ENCODE assay signal across 1 cellular context in genomic region chr12:55715833-55716581, GRCh38.
TF ChIP-seq lines count a peak whose summit lies in the region.

BLOC1S1 (plus strand) TSS chr12:55716046; CDS start chr12:55716052, 6 bp downstream.

TF ChIP-seq in K562, 482 proteins besides CTCF, POLR2A, EP300 and RAD21 (continued from another document and continues in another):
- TF ChIP-seq NONO (IDR thresholded peaks at IDR 0.05; ENCODE audit: low read depth in 2 of 2, low read length in 1 of 2) (no peak), GTF2E2 (tag; IDR thresholded peaks at IDR 0.05) (0 out of 2 replicates have a peak, but pooled peaks have one; percentile 53), SIX5 (IDR thresholded peaks at IDR 0.05; ENCODE audit: borderline replicate concordance in 1 of 2, insufficient read depth in 1 of 2, low read depth in 1 of 2, low read length in 2 of 2) (peak in 1 of 2 experiments; percentile 15; a peak in 1 of 4 replicates), ZNF511 (CRISPR knock-in tag; IDR thresholded peaks at IDR 0.05) (peak; percentile 81), PREB (CRISPR knock-in tag; IDR thresholded peaks at IDR 0.05) (no peak), SMAD3 (CRISPR knock-in tag; conservative IDR thresholded peaks at IDR 0.05) (0 out of 2 replicates have a peak, but pooled peaks have one; percentile 29), HES1 (IDR thresholded peaks at IDR 0.05; ENCODE audit: low read depth) (peak; percentile 15; the same call in 1 of the 2 replicates), MCM3 (IDR thresholded peaks at IDR 0.05) (no peak), NR2C1 (IDR thresholded peaks at IDR 0.05) (peak; percentile 61; the same call in 1 of the 2 replicates), NR2C1 (tag; IDR thresholded peaks at IDR 0.05) (peak; percentile 70), ZNF57 (CRISPR knock-in tag; IDR thresholded peaks at IDR 0.05) (no peak), ZNF408 (CRISPR knock-in tag; IDR thresholded peaks at IDR 0.05; ENCODE audit: low read depth) (no peak), TEAD4 (IDR thresholded peaks at IDR 0.05; ENCODE audit: low read length) (no peak), TEAD4 (CRISPR knock-in tag; IDR thresholded peaks at IDR 0.05; ENCODE audit: borderline replicate concordance) (no peak), ZNF431 (CRISPR knock-in tag; IDR thresholded peaks at IDR 0.05) (peak; percentile 49; the same call in 1 of the 2 replicates), ZBTB9 (CRISPR knock-in tag; IDR thresholded peaks at IDR 0.05) (peak; percentile 74; the same call in 1 of the 2 replicates), ZNF436 (CRISPR knock-in tag; IDR thresholded peaks at IDR 0.05) (no peak), MTA3 (IDR thresholded peaks at IDR 0.05; ENCODE audit: borderline replicate concordance) (peak; percentile 65; the same call in 1 of the 2 replicates), TBP (optimal IDR thresholded peaks at IDR 0.05; ENCODE audit: low read depth, low read length) (peak; percentile 54), ZNF184 (CRISPR knock-in tag; IDR thresholded peaks at IDR 0.05) (0 out of 2 replicates have a peak, but pooled peaks have one; percentile 35), CHCHD3 (CRISPR knock-in tag; IDR thresholded peaks at IDR 0.05) (no peak), BRD4 (IDR thresholded peaks at IDR 0.05) (0 out of 2 replicates have a peak, but pooled peaks have one; percentile 51), ERF (CRISPR knock-in tag; IDR thresholded peaks at IDR 0.05) (peak; percentile 91), DEAF1 (CRISPR knock-in tag; IDR thresholded peaks at IDR 0.05) (no peak), MEIS2 (IDR thresholded peaks at IDR 0.05; ENCODE audit: partially characterized antibody) (no peak), ZBTB17 (CRISPR knock-in tag; IDR thresholded peaks at IDR 0.05) (no peak), RAD51 (IDR thresholded peaks at IDR 0.05; ENCODE audit: borderline replicate concordance, low read depth) (peak; percentile 100), POLR3G (IDR thresholded peaks at IDR 0.05; ENCODE audit: extremely low read depth, insufficient read length, insufficient replicate concordance) (no peak), RBM22 (IDR thresholded peaks at IDR 0.05; ENCODE audit: low read depth, low read length, poor library complexity, severe bottlenecking) (no peak), ETS1 (conservative IDR thresholded peaks at IDR 0.05; ENCODE audit: control insufficient read depth, low read depth, low read length) (peak; percentile 95), CBX1 (IDR thresholded peaks at IDR 0.05; ENCODE audit: low read depth) (peak; percentile 82; the same call in 1 of the 2 replicates), PHB2 (IDR thresholded peaks at IDR 0.05; ENCODE audit: low read depth) (0 out of 2 replicates have a peak, but pooled peaks have one; percentile 8), CREM (IDR thresholded peaks at IDR 0.05; ENCODE audit: low read depth) (peak; percentile 48; the same call in 1 of the 2 replicates), PHF20 (IDR thresholded peaks at IDR 0.05; ENCODE audit: partially characterized antibody) (peak; percentile 100), WHSC1 (IDR thresholded peaks at IDR 0.05; ENCODE audit: low read length) (no peak), ATF3 (IDR thresholded peaks at IDR 0.05) (peak; percentile 49; the same call in 1 of the 2 replicates), ATF3 (CRISPR knock-in tag; conservative IDR thresholded peaks at IDR 0.05) (no peak), CEBPB (tag; IDR thresholded peaks at IDR 0.05) (peak; percentile 81), ZNF445 (CRISPR knock-in tag; IDR thresholded peaks at IDR 0.05; ENCODE audit: low read depth) (no peak), XRCC3 (IDR thresholded peaks at IDR 0.05) (no peak), HIVEP1 (CRISPR knock-in tag; IDR thresholded peaks at IDR 0.05) (peak; percentile 65; the same call in 1 of the 2 replicates), AFF4 (CRISPR knock-in tag; IDR thresholded peaks at IDR 0.05) (peak; percentile 71), MIER1 (IDR thresholded peaks at IDR 0.05; ENCODE audit: low read depth) (no peak; the same call in 1 of the 2 replicates), SP1 (CRISPR knock-in tag; IDR thresholded peaks at IDR 0.05) (peak; percentile 94), ZNF23 (CRISPR knock-in tag; IDR thresholded peaks at IDR 0.05) (no peak), CTBP1 (IDR thresholded peaks at IDR 0.05; ENCODE audit: borderline replicate concordance) (0 out of 2 replicates have a peak, but pooled peaks have one; percentile 48), ZBTB7A (IDR thresholded peaks at IDR 0.05; ENCODE audit: borderline replicate concordance, control insufficient read depth, low read depth, low read length) (peak; percentile 52; the same call in 1 of the 2 replicates), ZNF232 (CRISPR knock-in tag; IDR thresholded peaks at IDR 0.05) (no peak), RBBP5 (IDR thresholded peaks at IDR 0.05; ENCODE audit: borderline replicate concordance, insufficient read depth, low read length, poor library complexity, severe bottlenecking) (peak; percentile 77), ETV6 (IDR thresholded peaks at IDR 0.05; ENCODE audit: borderline replicate concordance in 1 of 2, low read depth in 2 of 2, low read length in 1 of 2) (peak in 1 of 2 experiments; percentile 35; a peak in 1 of 4 replicates), ETV6 (CRISPR knock-in tag; IDR thresholded peaks at IDR 0.05; ENCODE audit: borderline replicate concordance) (0 out of 2 replicates have a peak, but pooled peaks have one; percentile 56), CEBPG (CRISPR knock-in tag; IDR thresholded peaks at IDR 0.05) (no peak), CEBPG (tag; conservative IDR thresholded peaks at IDR 0.05 in 1 of 2, IDR thresholded peaks at IDR 0.05 in 1 of 2) (peak; percentile 58 to 62; a peak in 3 of 4 replicates), RHOXF2B (CRISPR knock-in tag; conservative IDR thresholded peaks at IDR 0.05) (no peak), LARP7 (IDR thresholded peaks at IDR 0.05) (no peak), DACH1 (IDR thresholded peaks at IDR 0.05; ENCODE audit: partially characterized antibody) (no peak), NCOA2 (IDR thresholded peaks at IDR 0.05; ENCODE audit: partially characterized antibody in 2 of 2) (no peak), MYBL2 (IDR thresholded peaks at IDR 0.05; ENCODE audit: low read depth) (no peak), MYBL2 (CRISPR knock-in tag; IDR thresholded peaks at IDR 0.05; ENCODE audit: borderline replicate concordance) (no peak), KLF1 (tag; IDR thresholded peaks at IDR 0.05) (peak; percentile 80; the same call in 1 of the 2 replicates), YY1 (IDR thresholded peaks at IDR 0.05; ENCODE audit: borderline replicate concordance in 1 of 3, control insufficient read depth in 1 of 3, extremely low read depth in 1 of 3, insufficient read depth in 3 of 3, insufficient read length in 1 of 3, insufficient replicate concordance in 2 of 3, low read depth in 1 of 3, low read length in 2 of 3) (peak in 2 of 3 experiments; percentile 35 to 71)
